Comparison of ENCODE assay signal across 14 cellular contexts in genomic region chr6:167644404-167645132, GRCh38.
"Had no signal": no experiment of that assay in that cellular context is flagged by ENCODE, and none has a peak within 500 bp of the region (broad histone marks: within the 10 kb centered on the region; RNA-seq: fewer than 3 reads in every experiment).

No MANE protein-coding gene starts in this region.

- H3K9me3 ChIP-seq: esophagus squamous epithelium, left lung, sigmoid colon, uterus had no signal

- H3K27me3 ChIP-seq: left lung, uterus had no signal

- H3K4me1 Mint-ChIP-seq: activated naive CD8-positive, alpha-beta T cell treated with anti-CD3 and anti-CD28 coated beads, Interleukin-2, amount 50 U/mL, for 24 hours had no signal

- DNase-seq: activated CD4-positive, alpha-beta T cell treated with anti-CD3 and anti-CD28 coated beads for 4 hours; activated CD8-positive, alpha-beta T cell treated with anti-CD3 and anti-CD28 coated beads, Interleukin-2, amount 10 ng/mL, durations not matched to agents 7 days and 5 days; activated naive CD4-positive, alpha-beta T cell; activated naive CD8-positive, alpha-beta T cell treated with anti-CD3 and anti-CD28 coated beads, Interleukin-2, amount 50 U/mL, for 24 hours; esophagus squamous epithelium; foreskin fibroblast; left lung; nucleus accumbens; sigmoid colon; stimulated activated CD4-positive, alpha-beta T cell treated with anti-CD3 and anti-CD28 coated beads, Interleukin-12 subunit alpha, Interleukin-12 subunit beta, amount 100 ng/mL, for 4 hours; stimulated activated CD4-positive, alpha-beta T cell treated with anti-CD3 and anti-CD28 coated beads, Interleukin-4, amount 100 ng/mL, for 1 hour; uterus had no signal

- H3K36me3 ChIP-seq: esophagus squamous epithelium, left lung, sigmoid colon, uterus had no signal

- H3K27ac Mint-ChIP-seq: activated CD8-positive, alpha-beta T cell treated with anti-CD3 and anti-CD28 coated beads, Interleukin-2, amount 10 ng/mL, durations not matched to agents 7 days and 5 days; activated naive CD8-positive, alpha-beta T cell treated with anti-CD3 and anti-CD28 coated beads, Interleukin-2, amount 50 U/mL, for 24 hours; activated T-helper 1 cell treated with anti-CD3 and anti-CD28 coated beads, Interleukin-12 subunit alpha, Interleukin-12 subunit beta, Interleukin-2, Interleukin-4 antibody, amounts not matched to agents 30 ng/mL and 10 ng/mL and 1 ng/mL, durations not matched to agents 14 hours and 24 hours and 36 hours; progenitor cell of endocrine pancreas had no signal

- H3K4me1 ChIP-seq: esophagus squamous epithelium, sigmoid colon, uterus had no signal

- ATAC-seq: activated CD8-positive, alpha-beta T cell treated with anti-CD3 and anti-CD28 coated beads, Interleukin-2, amount 10 ng/mL, durations not matched to agents 7 days and 5 days; activated naive CD8-positive, alpha-beta T cell treated with anti-CD3 and anti-CD28 coated beads, Interleukin-2, amount 50 U/mL, for 24 hours; left lung had no signal

- H3K4me3 Mint-ChIP-seq: activated CD8-positive, alpha-beta T cell treated with anti-CD3 and anti-CD28 coated beads, Interleukin-2, amount 10 ng/mL, durations not matched to agents 7 days and 5 days; activated naive CD8-positive, alpha-beta T cell treated with anti-CD3 and anti-CD28 coated beads, Interleukin-2, amount 50 U/mL, for 24 hours; activated T-helper 1 cell treated with anti-CD3 and anti-CD28 coated beads, Interleukin-12 subunit alpha, Interleukin-12 subunit beta, Interleukin-2, Interleukin-4 antibody, amounts not matched to agents 30 ng/mL and 10 ng/mL and 1 ng/mL, durations not matched to agents 14 hours and 24 hours and 36 hours had no signal

- H3K27ac ChIP-seq: esophagus squamous epithelium, left lung, sigmoid colon, uterus had no signal

- H3K27me3 Mint-ChIP-seq: progenitor cell of endocrine pancreas had no signal

- H3K9me3 Mint-ChIP-seq: activated naive CD8-positive, alpha-beta T cell treated with anti-CD3 and anti-CD28 coated beads, Interleukin-2, amount 50 U/mL, for 24 hours had no signal

- H3K4me3 ChIP-seq: esophagus squamous epithelium, left lung, sigmoid colon, uterus had no signal
